In the genomic region with DNA sequence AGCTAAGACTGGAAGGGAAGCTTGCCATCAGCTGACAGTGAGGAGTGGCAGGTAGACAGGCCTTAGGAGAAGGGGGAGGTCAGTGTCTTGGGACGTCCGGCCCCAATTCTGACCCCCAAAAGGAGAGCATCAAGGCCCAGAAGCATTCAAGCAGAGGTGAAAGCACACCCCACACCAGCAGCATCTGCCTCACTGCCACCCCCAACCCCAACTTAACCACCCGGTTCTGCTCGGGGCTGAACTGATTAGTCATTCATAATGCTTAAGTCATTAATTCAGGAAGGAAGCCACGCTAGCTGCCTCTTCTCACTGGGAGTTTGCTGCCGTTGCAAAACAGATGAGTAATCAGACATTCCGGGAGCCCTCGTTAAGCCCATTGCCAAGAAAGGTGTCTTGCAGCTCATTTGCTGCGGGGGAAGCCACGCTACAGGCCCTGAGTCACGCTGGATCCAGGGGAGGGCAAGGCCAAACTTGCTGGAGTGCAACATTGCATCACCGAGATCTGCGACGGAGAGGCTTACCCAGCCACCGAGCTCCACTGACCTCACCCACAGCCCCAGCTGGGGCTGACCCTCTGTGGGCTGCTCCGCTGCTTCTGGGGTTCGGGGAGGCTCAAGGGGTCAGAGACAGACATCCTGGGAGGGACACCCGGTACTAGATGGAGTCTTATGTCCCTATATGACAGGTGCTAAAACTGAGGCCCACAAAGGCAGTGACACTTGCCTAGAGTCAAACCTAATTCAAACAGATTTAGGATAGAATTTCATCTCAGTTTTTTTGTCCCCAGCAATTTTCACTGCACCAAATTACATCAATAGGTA, we compare ENCODE assay signal across 1 cellular context.
TF ChIP-seq lines count a peak whose summit lies in the region.

No MANE protein-coding gene starts in this region.

TF ChIP-seq in HepG2, 621 proteins besides CTCF, POLR2A, EP300 and RAD21 (continued from another document and continues in another):
- TF ChIP-seq, protein P1, sequence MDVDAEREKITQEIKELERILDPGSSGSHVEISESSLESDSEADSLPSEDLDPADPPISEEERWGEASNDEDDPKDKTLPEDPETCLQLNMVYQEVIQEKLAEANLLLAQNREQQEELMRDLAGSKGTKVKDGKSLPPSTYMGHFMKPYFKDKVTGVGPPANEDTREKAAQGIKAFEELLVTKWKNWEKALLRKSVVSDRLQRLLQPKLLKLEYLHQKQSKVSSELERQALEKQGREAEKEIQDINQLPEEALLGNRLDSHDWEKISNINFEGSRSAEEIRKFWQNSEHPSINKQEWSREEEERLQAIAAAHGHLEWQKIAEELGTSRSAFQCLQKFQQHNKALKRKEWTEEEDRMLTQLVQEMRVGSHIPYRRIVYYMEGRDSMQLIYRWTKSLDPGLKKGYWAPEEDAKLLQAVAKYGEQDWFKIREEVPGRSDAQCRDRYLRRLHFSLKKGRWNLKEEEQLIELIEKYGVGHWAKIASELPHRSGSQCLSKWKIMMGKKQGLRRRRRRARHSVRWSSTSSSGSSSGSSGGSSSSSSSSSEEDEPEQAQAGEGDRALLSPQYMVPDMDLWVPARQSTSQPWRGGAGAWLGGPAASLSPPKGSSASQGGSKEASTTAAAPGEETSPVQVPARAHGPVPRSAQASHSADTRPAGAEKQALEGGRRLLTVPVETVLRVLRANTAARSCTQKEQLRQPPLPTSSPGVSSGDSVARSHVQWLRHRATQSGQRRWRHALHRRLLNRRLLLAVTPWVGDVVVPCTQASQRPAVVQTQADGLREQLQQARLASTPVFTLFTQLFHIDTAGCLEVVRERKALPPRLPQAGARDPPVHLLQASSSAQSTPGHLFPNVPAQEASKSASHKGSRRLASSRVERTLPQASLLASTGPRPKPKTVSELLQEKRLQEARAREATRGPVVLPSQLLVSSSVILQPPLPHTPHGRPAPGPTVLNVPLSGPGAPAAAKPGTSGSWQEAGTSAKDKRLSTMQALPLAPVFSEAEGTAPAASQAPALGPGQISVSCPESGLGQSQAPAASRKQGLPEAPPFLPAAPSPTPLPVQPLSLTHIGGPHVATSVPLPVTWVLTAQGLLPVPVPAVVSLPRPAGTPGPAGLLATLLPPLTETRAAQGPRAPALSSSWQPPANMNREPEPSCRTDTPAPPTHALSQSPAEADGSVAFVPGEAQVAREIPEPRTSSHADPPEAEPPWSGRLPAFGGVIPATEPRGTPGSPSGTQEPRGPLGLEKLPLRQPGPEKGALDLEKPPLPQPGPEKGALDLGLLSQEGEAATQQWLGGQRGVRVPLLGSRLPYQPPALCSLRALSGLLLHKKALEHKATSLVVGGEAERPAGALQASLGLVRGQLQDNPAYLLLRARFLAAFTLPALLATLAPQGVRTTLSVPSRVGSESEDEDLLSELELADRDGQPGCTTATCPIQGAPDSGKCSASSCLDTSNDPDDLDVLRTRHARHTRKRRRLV (CRISPR knock-in tag; IDR thresholded peaks at IDR 0.05), result no peak
- TF ChIP-seq BCL6 (CRISPR knock-in tag; IDR thresholded peaks at IDR 0.05), result peak; percentile 38; the same call in 1 of the 2 replicates
- no peak for TF ChIP-seq SRSF1 (optimal IDR thresholded peaks at IDR 0.05; ENCODE audit: low read depth, low read length)
- peak; percentile 91; the same call in 1 of the 2 replicates for TF ChIP-seq ZNF564 (CRISPR knock-in tag; IDR thresholded peaks at IDR 0.05)
- TF ChIP-seq ATAD3A (CRISPR knock-in tag; IDR thresholded peaks at IDR 0.05), result no peak
- peak; percentile 68 for TF ChIP-seq RARA (CRISPR knock-in tag; IDR thresholded peaks at IDR 0.05)
- TF ChIP-seq, protein P2, sequence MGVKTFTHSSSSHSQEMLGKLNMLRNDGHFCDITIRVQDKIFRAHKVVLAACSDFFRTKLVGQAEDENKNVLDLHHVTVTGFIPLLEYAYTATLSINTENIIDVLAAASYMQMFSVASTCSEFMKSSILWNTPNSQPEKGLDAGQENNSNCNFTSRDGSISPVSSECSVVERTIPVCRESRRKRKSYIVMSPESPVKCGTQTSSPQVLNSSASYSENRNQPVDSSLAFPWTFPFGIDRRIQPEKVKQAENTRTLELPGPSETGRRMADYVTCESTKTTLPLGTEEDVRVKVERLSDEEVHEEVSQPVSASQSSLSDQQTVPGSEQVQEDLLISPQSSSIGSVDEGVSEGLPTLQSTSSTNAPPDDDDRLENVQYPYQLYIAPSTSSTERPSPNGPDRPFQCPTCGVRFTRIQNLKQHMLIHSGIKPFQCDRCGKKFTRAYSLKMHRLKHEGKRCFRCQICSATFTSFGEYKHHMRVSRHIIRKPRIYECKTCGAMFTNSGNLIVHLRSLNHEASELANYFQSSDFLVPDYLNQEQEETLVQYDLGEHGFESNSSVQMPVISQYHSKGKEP (CRISPR knock-in tag; IDR thresholded peaks at IDR 0.05), result no peak
- TF ChIP-seq, protein P3, sequence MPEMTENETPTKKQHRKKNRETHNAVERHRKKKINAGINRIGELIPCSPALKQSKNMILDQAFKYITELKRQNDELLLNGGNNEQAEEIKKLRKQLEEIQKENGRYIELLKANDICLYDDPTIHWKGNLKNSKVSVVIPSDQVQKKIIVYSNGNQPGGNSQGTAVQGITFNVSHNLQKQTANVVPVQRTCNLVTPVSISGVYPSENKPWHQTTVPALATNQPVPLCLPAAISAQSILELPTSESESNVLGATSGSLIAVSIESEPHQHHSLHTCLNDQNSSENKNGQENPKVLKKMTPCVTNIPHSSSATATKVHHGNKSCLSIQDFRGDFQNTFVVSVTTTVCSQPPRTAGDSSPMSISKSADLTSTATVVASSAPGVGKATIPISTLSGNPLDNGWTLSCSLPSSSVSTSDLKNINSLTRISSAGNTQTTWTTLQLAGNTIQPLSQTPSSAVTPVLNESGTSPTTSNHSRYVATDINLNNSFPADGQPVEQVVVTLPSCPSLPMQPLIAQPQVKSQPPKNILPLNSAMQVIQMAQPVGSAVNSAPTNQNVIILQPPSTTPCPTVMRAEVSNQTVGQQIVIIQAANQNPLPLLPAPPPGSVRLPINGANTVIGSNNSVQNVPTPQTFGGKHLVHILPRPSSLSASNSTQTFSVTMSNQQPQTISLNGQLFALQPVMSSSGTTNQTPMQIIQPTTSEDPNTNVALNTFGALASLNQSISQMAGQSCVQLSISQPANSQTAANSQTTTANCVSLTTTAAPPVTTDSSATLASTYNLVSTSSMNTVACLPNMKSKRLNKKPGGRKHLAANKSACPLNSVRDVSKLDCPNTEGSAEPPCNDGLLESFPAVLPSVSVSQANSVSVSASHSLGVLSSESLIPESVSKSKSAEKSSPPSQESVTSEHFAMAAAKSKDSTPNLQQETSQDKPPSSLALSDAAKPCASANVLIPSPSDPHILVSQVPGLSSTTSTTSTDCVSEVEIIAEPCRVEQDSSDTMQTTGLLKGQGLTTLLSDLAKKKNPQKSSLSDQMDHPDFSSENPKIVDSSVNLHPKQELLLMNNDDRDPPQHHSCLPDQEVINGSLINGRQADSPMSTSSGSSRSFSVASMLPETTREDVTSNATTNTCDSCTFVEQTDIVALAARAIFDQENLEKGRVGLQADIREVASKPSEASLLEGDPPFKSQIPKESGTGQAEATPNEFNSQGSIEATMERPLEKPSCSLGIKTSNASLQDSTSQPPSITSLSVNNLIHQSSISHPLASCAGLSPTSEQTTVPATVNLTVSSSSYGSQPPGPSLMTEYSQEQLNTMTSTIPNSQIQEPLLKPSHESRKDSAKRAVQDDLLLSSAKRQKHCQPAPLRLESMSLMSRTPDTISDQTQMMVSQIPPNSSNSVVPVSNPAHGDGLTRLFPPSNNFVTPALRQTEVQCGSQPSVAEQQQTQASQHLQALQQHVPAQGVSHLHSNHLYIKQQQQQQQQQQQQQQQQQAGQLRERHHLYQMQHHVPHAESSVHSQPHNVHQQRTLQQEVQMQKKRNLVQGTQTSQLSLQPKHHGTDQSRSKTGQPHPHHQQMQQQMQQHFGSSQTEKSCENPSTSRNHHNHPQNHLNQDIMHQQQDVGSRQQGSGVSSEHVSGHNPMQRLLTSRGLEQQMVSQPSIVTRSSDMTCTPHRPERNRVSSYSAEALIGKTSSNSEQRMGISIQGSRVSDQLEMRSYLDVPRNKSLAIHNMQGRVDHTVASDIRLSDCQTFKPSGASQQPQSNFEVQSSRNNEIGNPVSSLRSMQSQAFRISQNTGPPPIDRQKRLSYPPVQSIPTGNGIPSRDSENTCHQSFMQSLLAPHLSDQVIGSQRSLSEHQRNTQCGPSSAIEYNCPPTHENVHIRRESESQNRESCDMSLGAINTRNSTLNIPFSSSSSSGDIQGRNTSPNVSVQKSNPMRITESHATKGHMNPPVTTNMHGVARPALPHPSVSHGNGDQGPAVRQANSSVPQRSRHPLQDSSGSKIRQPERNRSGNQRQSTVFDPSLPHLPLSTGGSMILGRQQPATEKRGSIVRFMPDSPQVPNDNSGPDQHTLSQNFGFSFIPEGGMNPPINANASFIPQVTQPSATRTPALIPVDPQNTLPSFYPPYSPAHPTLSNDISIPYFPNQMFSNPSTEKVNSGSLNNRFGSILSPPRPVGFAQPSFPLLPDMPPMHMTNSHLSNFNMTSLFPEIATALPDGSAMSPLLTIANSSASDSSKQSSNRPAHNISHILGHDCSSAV (CRISPR knock-in tag; IDR thresholded peaks at IDR 0.05; ENCODE audit: borderline replicate concordance), result no peak
- peak; percentile 87; the same call in 1 of the 2 replicates for TF ChIP-seq HIVEP1 (CRISPR knock-in tag; IDR thresholded peaks at IDR 0.05)
- TF ChIP-seq ZNF720 (CRISPR knock-in tag; IDR thresholded peaks at IDR 0.05), result no peak
- TF ChIP-seq HHEX (CRISPR knock-in tag; IDR thresholded peaks at IDR 0.05), result no peak
- no peak for TF ChIP-seq SP2 (CRISPR knock-in tag; IDR thresholded peaks at IDR 0.05)
- 0 out of 2 replicates have a peak, but pooled peaks have one; percentile 52 for TF ChIP-seq ZNF501 (CRISPR knock-in tag; IDR thresholded peaks at IDR 0.05)
- no peak; the same call in 1 of the 2 replicates for TF ChIP-seq NFKB2 (CRISPR knock-in tag; IDR thresholded peaks at IDR 0.05; ENCODE audit: borderline replicate concordance)
- no peak for TF ChIP-seq ZNF547 (CRISPR knock-in tag; IDR thresholded peaks at IDR 0.05)
- TF ChIP-seq PAF1 (CRISPR knock-in tag; IDR thresholded peaks at IDR 0.05), result no peak
- TF ChIP-seq, protein P4, sequence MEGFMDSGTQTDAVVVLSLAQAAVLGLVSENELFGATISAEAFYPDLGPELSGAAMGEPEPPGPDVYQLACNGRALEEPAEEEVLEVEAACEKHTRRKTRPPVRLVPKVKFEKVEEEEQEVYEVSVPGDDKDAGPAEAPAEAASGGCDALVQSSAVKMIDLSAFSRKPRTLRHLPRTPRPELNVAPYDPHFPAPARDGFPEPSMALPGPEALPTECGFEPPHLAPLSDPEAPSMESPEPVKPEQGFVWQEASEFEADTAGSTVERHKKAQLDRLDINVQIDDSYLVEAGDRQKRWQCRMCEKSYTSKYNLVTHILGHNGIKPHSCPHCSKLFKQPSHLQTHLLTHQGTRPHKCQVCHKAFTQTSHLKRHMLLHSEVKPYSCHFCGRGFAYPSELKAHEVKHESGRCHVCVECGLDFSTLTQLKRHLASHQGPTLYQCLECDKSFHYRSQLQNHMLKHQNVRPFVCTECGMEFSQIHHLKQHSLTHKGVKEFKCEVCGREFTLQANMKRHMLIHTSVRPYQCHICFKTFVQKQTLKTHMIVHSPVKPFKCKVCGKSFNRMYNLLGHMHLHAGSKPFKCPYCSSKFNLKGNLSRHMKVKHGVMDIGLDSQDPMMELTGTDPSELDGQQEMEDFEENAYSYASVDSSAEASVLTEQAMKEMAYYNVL (CRISPR knock-in tag; IDR thresholded peaks at IDR 0.05; ENCODE audit: borderline replicate concordance), result no peak
- TF ChIP-seq, protein P5, sequence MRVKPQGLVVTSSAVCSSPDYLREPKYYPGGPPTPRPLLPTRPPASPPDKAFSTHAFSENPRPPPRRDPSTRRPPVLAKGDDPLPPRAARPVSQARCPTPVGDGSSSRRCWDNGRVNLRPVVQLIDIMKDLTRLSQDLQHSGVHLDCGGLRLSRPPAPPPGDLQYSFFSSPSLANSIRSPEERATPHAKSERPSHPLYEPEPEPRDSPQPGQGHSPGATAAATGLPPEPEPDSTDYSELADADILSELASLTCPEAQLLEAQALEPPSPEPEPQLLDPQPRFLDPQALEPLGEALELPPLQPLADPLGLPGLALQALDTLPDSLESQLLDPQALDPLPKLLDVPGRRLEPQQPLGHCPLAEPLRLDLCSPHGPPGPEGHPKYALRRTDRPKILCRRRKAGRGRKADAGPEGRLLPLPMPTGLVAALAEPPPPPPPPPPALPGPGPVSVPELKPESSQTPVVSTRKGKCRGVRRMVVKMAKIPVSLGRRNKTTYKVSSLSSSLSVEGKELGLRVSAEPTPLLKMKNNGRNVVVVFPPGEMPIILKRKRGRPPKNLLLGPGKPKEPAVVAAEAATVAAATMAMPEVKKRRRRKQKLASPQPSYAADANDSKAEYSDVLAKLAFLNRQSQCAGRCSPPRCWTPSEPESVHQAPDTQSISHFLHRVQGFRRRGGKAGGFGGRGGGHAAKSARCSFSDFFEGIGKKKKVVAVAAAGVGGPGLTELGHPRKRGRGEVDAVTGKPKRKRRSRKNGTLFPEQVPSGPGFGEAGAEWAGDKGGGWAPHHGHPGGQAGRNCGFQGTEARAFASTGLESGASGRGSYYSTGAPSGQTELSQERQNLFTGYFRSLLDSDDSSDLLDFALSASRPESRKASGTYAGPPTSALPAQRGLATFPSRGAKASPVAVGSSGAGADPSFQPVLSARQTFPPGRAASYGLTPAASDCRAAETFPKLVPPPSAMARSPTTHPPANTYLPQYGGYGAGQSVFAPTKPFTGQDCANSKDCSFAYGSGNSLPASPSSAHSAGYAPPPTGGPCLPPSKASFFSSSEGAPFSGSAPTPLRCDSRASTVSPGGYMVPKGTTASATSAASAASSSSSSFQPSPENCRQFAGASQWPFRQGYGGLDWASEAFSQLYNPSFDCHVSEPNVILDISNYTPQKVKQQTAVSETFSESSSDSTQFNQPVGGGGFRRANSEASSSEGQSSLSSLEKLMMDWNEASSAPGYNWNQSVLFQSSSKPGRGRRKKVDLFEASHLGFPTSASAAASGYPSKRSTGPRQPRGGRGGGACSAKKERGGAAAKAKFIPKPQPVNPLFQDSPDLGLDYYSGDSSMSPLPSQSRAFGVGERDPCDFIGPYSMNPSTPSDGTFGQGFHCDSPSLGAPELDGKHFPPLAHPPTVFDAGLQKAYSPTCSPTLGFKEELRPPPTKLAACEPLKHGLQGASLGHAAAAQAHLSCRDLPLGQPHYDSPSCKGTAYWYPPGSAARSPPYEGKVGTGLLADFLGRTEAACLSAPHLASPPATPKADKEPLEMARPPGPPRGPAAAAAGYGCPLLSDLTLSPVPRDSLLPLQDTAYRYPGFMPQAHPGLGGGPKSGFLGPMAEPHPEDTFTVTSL (CRISPR knock-in tag; IDR thresholded peaks at IDR 0.05; ENCODE audit: borderline replicate concordance), result no peak
- TF ChIP-seq SRF (IDR thresholded peaks at IDR 0.05; ENCODE audit: low read depth, low read length), result no peak
- no peak for TF ChIP-seq ZNF615 (CRISPR knock-in tag; IDR thresholded peaks at IDR 0.05; ENCODE audit: borderline replicate concordance)
- TF ChIP-seq, protein P6, sequence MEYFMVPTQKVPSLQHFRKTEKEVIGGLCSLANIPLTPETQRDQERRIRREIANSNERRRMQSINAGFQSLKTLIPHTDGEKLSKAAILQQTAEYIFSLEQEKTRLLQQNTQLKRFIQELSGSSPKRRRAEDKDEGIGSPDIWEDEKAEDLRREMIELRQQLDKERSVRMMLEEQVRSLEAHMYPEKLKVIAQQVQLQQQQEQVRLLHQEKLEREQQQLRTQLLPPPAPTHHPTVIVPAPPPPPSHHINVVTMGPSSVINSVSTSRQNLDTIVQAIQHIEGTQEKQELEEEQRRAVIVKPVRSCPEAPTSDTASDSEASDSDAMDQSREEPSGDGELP (IDR thresholded peaks at IDR 0.05; ENCODE audit: borderline replicate concordance, low read depth), result 0 out of 2 replicates have a peak, but pooled peaks have one; percentile 5
- no peak for TF ChIP-seq ARID2 (CRISPR knock-in tag; IDR thresholded peaks at IDR 0.05; ENCODE audit: borderline replicate concordance)
- TF ChIP-seq, protein P7, sequence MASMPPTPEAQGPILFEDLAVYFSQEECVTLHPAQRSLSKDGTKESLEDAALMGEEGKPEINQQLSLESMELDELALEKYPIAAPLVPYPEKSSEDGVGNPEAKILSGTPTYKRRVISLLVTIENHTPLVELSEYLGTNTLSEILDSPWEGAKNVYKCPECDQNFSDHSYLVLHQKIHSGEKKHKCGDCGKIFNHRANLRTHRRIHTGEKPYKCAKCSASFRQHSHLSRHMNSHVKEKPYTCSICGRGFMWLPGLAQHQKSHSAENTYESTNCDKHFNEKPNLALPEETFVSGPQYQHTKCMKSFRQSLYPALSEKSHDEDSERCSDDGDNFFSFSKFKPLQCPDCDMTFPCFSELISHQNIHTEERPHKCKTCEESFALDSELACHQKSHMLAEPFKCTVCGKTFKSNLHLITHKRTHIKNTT (CRISPR knock-in tag; IDR thresholded peaks at IDR 0.05), result no peak
